ENCODE assay signal across 17 cellular contexts in the genomic region with DNA sequence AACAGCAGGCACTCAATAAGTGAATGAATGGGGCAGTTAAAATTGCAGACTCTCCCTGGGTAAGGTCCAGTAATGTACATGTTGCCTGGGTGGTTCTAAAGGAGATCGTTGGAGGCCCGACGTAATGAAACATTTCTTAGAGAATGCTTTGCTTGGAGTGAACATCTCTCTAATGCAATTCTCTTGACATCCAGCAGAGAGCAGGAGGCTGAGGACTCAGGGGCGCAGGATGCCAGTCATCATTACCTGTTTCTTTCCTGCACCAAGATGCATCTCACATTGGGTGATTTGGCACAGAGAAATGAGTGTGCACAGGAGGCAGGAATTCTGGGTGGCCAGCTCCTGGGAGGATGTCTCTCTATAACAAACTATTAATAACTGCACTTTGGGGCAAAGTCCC.
A peak's percentile ranks its signal among the peaks of the same experiment; 100 is the strongest.
DNase-seq lines count a peak whose midpoint lies in the region; ATAC-seq, FAIRE-seq and TF ChIP-seq lines count a peak whose summit lies in the region.
"Had no signal": no experiment of that assay in that cellular context is flagged by ENCODE, and none has a peak within 500 bp of the region (broad histone marks: within the 10 kb centered on the region; RNA-seq: fewer than 3 reads in every experiment).

No MANE protein-coding gene starts in this region.

- no peaks in the 10 kb centered on the region for H3K79me2 ChIP-seq in H1 (ENCODE audit: control insufficient read depth in 1 of 2, insufficient read depth in 2 of 2, low read length in 2 of 2)
- H3K79me2 ChIP-seq: hepatocyte had no signal

- CTCF ChIA-PET in H1 (lab: Charles Lee; ENCODE audit: partially characterized antibody) = interaction anchor here (0.6 to 2.9 kb wide), 7 partner anchors 9 to 192 kb away, joined by 3 to 14 read pairs (median 4); no protein-coding TSS in a partner anchor

- H3K4me3 ChIP-seq in NB4 (ENCODE audit: low read depth, low read length) (no peak overlapping the region), H1 (ENCODE audit: extremely low read depth in 1 of 4, insufficient read depth in 2 of 4, low read depth in 3 of 4, low read length in 4 of 4) (no peak overlapping the region)
- H3K4me3 ChIP-seq in effector memory CD4-positive, alpha-beta T cell (ENCODE audit: insufficient read depth, low read depth, low read length, poor library complexity, severe bottlenecking) = no peak overlapping the region
- H3K4me3 ChIP-seq: hepatocyte, psoas muscle had no signal

- H3K23me2 ChIP-seq in H1 (ENCODE audit: low read depth, low read length) = no peaks in the 10 kb centered on the region

- H3K4me1 ChIP-seq in H1 (replicated peaks in 1 of 4; ENCODE audit: control insufficient read depth in 3 of 4, insufficient read depth in 4 of 4, low read length in 3 of 4) = no peaks in the 10 kb centered on the region
- no peaks in the 10 kb centered on the region for H3K4me1 ChIP-seq in effector memory CD4-positive, alpha-beta T cell (ENCODE audit: control insufficient read depth, insufficient read depth, low read length, poor library complexity, severe bottlenecking)
- H3K4me1 ChIP-seq: psoas muscle had no signal

- TF ChIP-seq POLR2A in NB4 (IDR thresholded peaks at IDR 0.05; ENCODE audit: extremely low read depth, insufficient read length) (no peak), H1 (IDR thresholded peaks at IDR 0.05; ENCODE audit: control extremely low read depth in 1 of 2, low read depth in 2 of 2, low read length in 2 of 2) (no peak)

- no peaks in the 10 kb centered on the region for H3K9me3 ChIP-seq in H1 (ENCODE audit: insufficient read depth in 2 of 2, low read depth in 1 of 2, low read length in 1 of 2)
- no peaks in the 10 kb centered on the region for H3K9me3 ChIP-seq in effector memory CD4-positive, alpha-beta T cell (ENCODE audit: control insufficient read depth, low read length)
- H3K9me3 ChIP-seq: psoas muscle had no signal

- no peak overlapping the region for H4K5ac ChIP-seq in H1 (ENCODE audit: insufficient read length, low read depth, low read length)

- no peak overlapping the region for H4K91ac ChIP-seq in H1 (replicated peaks; ENCODE audit: insufficient read length, low read length)

- no peaks in the 10 kb centered on the region for H3K36me3 Mint-ChIP-seq in natural killer cell
- no peaks in the 10 kb centered on the region for H3K36me3 Mint-ChIP-seq in activated naive CD4-positive, alpha-beta T cell treated with anti-CD3 and anti-CD28 coated beads, Interleukin-2, amount 50 U/mL, for 72 hours
- H3K36me3 Mint-ChIP-seq: CD14-positive monocyte had no signal

- no peaks in the 10 kb centered on the region for H3K4me1 Mint-ChIP-seq in natural killer cell
- H3K4me1 Mint-ChIP-seq: CD14-positive monocyte had no signal

- peak; percentile 51 to 68 for TF ChIP-seq RAD21 in H1 (IDR thresholded peaks at IDR 0.05 in 1 of 2, conservative IDR thresholded peaks at IDR 0.05 in 1 of 2; ENCODE audit: low read depth in 2 of 2, low read length in 2 of 2)

- no peaks in the 10 kb centered on the region for H4K20me1 ChIP-seq in H1 (replicated peaks in 1 of 2; ENCODE audit: control insufficient read depth in 1 of 2, insufficient read depth in 2 of 2, low read length in 2 of 2)

- H2BK120ac ChIP-seq in H1 (replicated peaks; ENCODE audit: low read depth, low read length) = no peak overlapping the region

- no peaks in the 10 kb centered on the region for H3K79me1 ChIP-seq in H1 (ENCODE audit: low read depth, low read length)

- H3K23ac ChIP-seq in H1 (ENCODE audit: insufficient read length) = no peak overlapping the region

- 83% methylated on average over 4 of the region's 4 CpGs; no CpG with 5 or more reads in 1 of the 2 experiments for WGBS in H1 (ENCODE audit: extremely low coverage in 1 of 2, insufficient coverage in 1 of 2, insufficient read length in 1 of 2, insufficient replicate concordance in 2 of 2, low coverage in 1 of 2, low lambda C conversion rate in 2 of 2, missing lambda C conversion rate in 1 of 2), 2 experiments

- peaks cover 6 to 9% of the 10 kb centered on the region in 2 donors for H3K27me3 Mint-ChIP-seq in natural killer cell (ENCODE audit: low read depth in 2 of 2)

- no peak overlapping the region for H3K56ac ChIP-seq in H1 (replicated peaks; ENCODE audit: insufficient read length, low read depth, low read length)

- no peak overlapping the region for H2AFZ ChIP-seq in H1 (ENCODE audit: low read length)
- H2AFZ ChIP-seq: hepatocyte had no signal

- H2BK12ac ChIP-seq in H1 (ENCODE audit: low read depth, low read length) = no peak overlapping the region

- TF ChIP-seq CTCF in C4-2B (conservative IDR thresholded peaks at IDR 0.05) = peak; percentile 46
- peak; percentile 54 for TF ChIP-seq CTCF in GM12873 (IDR thresholded peaks at IDR 0.05; ENCODE audit: insufficient read depth, low read depth, low read length, missing control alignments)
- peak; percentile 25 for TF ChIP-seq CTCF in NB4 (IDR thresholded peaks at IDR 0.05; ENCODE audit: low read depth, low read length)
- peak; percentile 50 to 67 (median 57) for TF ChIP-seq CTCF in H1 (IDR thresholded peaks at IDR 0.05; ENCODE audit: control extremely low read depth in 1 of 3, insufficient read depth in 1 of 3, low read depth in 1 of 3, low read length in 3 of 3)
- no peak for TF ChIP-seq CTCF in natural killer cell (IDR thresholded peaks at IDR 0.05)

- no peak overlapping the region for H2BK5ac ChIP-seq in H1 (ENCODE audit: low read depth, low read length)

- peak; percentile 7 for DNase-seq in NB4 (ENCODE audit: low read depth)
- DNase-seq in H1 (ENCODE audit: low read depth in 1 of 2, low spot score in 2 of 2) = no peak
- no peak for DNase-seq in natural killer cell
- DNase-seq in cardiac septum (ENCODE audit: low spot score) = no peak
- no peak for DNase-seq in activated naive CD4-positive, alpha-beta T cell treated with anti-CD3 and anti-CD28 coated beads, Interleukin-2, amount 50 U/mL, for 72 hours (ENCODE audit: low spot score in 2 of 2)
- DNase-seq in effector memory CD4-positive, alpha-beta T cell = no peak
- DNase-seq: activated CD8-positive, alpha-beta T cell treated with anti-CD3 and anti-CD28 coated beads for 36 hours; activated naive CD4-positive, alpha-beta T cell treated with anti-CD3 and anti-CD28 coated beads for 36 hours; NCI-H1105; NCI-H774; psoas muscle; stimulated activated naive CD4-positive, alpha-beta T cell treated with Interleukin-2 at 50 U/mL for 16 hours had no signal

- no peak for FAIRE-seq in H1 (lab: Jason Lieb, UNC)

- no peak for TF ChIP-seq EP300 in H1 (IDR thresholded peaks at IDR 0.05; ENCODE audit: borderline replicate concordance in 1 of 2, low read depth in 2 of 2, low read length in 2 of 2)

- H3K27ac ChIP-seq in C4-2B (no peak overlapping the region), H1 (ENCODE audit: low read depth, low read length) (no peak overlapping the region)
- H3K27ac ChIP-seq in effector memory CD4-positive, alpha-beta T cell (ENCODE audit: insufficient read depth, low read length, poor library complexity, severe bottlenecking) = no peak overlapping the region
- H3K27ac ChIP-seq: hepatocyte, psoas muscle had no signal

- no peak overlapping the region for H3K9ac ChIP-seq in H1 (replicated peaks in 1 of 4; ENCODE audit: extremely low read depth in 1 of 4, low read depth in 3 of 4, low read length in 3 of 4)

- H3K9me3 Mint-ChIP-seq in natural killer cell = no peaks in the 10 kb centered on the region
- H3K9me3 Mint-ChIP-seq in activated naive CD4-positive, alpha-beta T cell treated with anti-CD3 and anti-CD28 coated beads, Interleukin-2, amount 50 U/mL, for 72 hours = no peaks in the 10 kb centered on the region
- H3K9me3 Mint-ChIP-seq: activated CD8-positive, alpha-beta T cell treated with anti-CD3 and anti-CD28 coated beads for 36 hours; activated naive CD4-positive, alpha-beta T cell treated with anti-CD3 and anti-CD28 coated beads for 36 hours; T-helper 1 cell treated with Interleukin-12 subunit alpha and Interleukin-12 subunit beta and Interleukin-4 antibody, amounts not matched to agents 30 μg/mL and 1 μg/mL, for 36 hours had no signal

- intact Hi-C loops in natural killer cell (cut with micrococcal nuclease) = no loop called here
- intact Hi-C loops in cardiac septum (cut with DNase I) = no loop called here

- ATAC-seq in natural killer cell = no peak
- ATAC-seq in activated naive CD4-positive, alpha-beta T cell treated with anti-CD3 and anti-CD28 coated beads, Interleukin-2, amount 50 U/mL, for 72 hours = no peak
- ATAC-seq: activated CD8-positive, alpha-beta T cell treated with anti-CD3 and anti-CD28 coated beads for 36 hours; psoas muscle had no signal

- no peak overlapping the region for H3K27ac Mint-ChIP-seq in natural killer cell
- H3K27ac Mint-ChIP-seq in activated naive CD4-positive, alpha-beta T cell treated with anti-CD3 and anti-CD28 coated beads, Interleukin-2, amount 50 U/mL, for 72 hours = no peak overlapping the region
- H3K27ac Mint-ChIP-seq: activated CD8-positive, alpha-beta T cell treated with anti-CD3 and anti-CD28 coated beads for 36 hours; activated naive CD4-positive, alpha-beta T cell treated with anti-CD3 and anti-CD28 coated beads for 36 hours; CD14-positive monocyte; T-helper 1 cell treated with Interleukin-12 subunit alpha and Interleukin-12 subunit beta and Interleukin-4 antibody, amounts not matched to agents 30 μg/mL and 1 μg/mL, for 36 hours had no signal

- no peak overlapping the region for H3K4me3 Mint-ChIP-seq in natural killer cell
- H3K4me3 Mint-ChIP-seq: activated CD8-positive, alpha-beta T cell treated with anti-CD3 and anti-CD28 coated beads for 36 hours; activated naive CD4-positive, alpha-beta T cell treated with anti-CD3 and anti-CD28 coated beads for 36 hours; CD14-positive monocyte; T-helper 1 cell treated with Interleukin-12 subunit alpha and Interleukin-12 subunit beta and Interleukin-4 antibody, amounts not matched to agents 30 μg/mL and 1 μg/mL, for 36 hours had no signal

- no peaks in the 10 kb centered on the region for H3K27me3 ChIP-seq in H1 (replicated peaks in 1 of 4; ENCODE audit: control insufficient read depth in 3 of 4, extremely low read depth in 1 of 4, insufficient read depth in 3 of 4, low read length in 3 of 4)
- H3K27me3 ChIP-seq in effector memory CD4-positive, alpha-beta T cell (replicated peaks; ENCODE audit: control insufficient read depth, insufficient read depth, low read length, poor library complexity, severe bottlenecking) = no peaks in the 10 kb centered on the region
- H3K27me3 ChIP-seq: hepatocyte had no signal

- no peaks in the 10 kb centered on the region for H3K36me3 ChIP-seq in H1 (ENCODE audit: control insufficient read depth in 2 of 4, insufficient read depth in 4 of 4, low read length in 3 of 4)
- no peaks in the 10 kb centered on the region for H3K36me3 ChIP-seq in effector memory CD4-positive, alpha-beta T cell (ENCODE audit: control insufficient read depth, insufficient read depth, low read length)

- POLR2A ChIA-PET in H1 (lab: Charles Lee; ENCODE audit: partially characterized antibody) = no interaction called here

- no peak overlapping the region for H3K4ac ChIP-seq in H1 (replicated peaks; ENCODE audit: insufficient read length, low read depth, low read length)

- H3K18ac ChIP-seq in H1 (ENCODE audit: extremely low read depth, low read length) = no peak overlapping the region

- H2AK5ac ChIP-seq in H1 (ENCODE audit: low read depth, low read length) = no peak overlapping the region

- H3K4me2 ChIP-seq in H1 (ENCODE audit: insufficient read depth in 1 of 2, low read depth in 2 of 2, low read length in 2 of 2) = no peak overlapping the region
- H3K4me2 ChIP-seq: hepatocyte had no signal

- no peak overlapping the region for H4K8ac ChIP-seq in H1 (ENCODE audit: extremely low read depth, insufficient read depth, low read length)

- H3K14ac ChIP-seq in H1 (ENCODE audit: insufficient read length) = no peak overlapping the region

- H2BK15ac ChIP-seq in H1 (ENCODE audit: low read length) = peak overlapping the region; percentile 61; the same call in 1 of the 2 replicates

- H2BK20ac ChIP-seq in H1 (ENCODE audit: low read length) = no peak overlapping the region
